ENCODE assay signal across 17 cellular contexts in the genomic region with DNA sequence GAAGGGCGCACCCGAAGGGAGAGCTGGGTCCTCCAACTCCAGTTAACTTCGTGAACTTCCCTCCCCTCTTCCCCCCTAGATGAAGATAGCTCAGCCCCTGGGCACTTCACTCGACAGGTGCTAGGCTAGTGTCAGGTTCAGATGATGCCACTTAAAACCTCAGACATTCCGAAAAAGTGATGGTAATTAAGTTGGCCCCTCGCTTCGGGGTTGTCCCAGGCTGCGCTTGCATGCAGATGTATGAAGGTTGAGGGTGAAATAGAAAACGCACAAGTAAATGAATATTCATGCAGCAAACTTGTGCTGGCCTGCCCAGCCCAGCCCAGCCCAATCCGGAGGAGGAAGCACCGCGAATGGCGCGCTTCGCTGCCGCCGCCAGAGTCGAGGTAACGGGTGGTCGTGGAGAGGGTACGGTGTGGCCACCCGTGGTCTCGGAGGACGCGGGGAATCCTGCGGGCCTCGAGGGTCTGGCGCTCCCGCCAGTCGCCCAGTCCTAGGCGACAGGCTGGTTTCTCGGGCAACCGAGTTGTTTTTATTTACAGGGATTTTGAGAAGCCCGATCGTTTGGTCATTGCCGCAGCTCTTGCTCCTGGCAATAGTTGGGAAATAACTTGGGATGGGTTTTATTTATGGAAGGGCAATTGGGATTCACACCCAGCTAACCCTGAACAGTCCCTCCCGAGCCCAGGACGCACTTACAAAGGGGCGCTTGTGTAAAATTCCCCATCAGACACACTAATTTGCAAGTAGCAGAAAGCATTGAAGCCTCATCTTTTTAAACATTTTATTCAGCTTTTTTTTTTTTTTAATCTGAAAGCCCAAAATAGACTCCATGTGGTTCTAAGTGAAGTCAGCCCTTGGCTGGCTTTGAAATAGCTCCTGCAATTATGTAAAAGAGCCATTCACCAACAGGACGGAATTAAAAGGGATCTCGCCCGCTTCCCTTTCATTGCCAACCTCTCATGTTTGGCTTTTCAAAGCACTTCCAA. TPM values are rescaled to one million over a fixed set of nuclear protein-coding genes. Genes with fewer than 3 reads are reported as not detected.
A peak's percentile ranks its signal among the peaks of the same experiment; 100 is the strongest.
DNase-seq lines count a peak whose midpoint lies in the region; ATAC-seq and TF ChIP-seq lines count a peak whose summit lies in the region.
"Had no signal": no experiment of that assay in that cellular context is flagged by ENCODE, and none has a peak within 500 bp of the region (broad histone marks: within the 10 kb centered on the region; RNA-seq: fewer than 3 reads in every experiment).

No MANE protein-coding gene starts in this region.

- CTCF ChIA-PET in CD8-positive, alpha-beta memory T cell (lab: Charles Lee) = interaction anchor here (0.7 kb wide), 1 partner anchor 1217 kb away, joined by 3 read pairs; no protein-coding TSS in a partner anchor

- H3K4me3 ChIP-seq in CD8-positive, alpha-beta memory T cell (ENCODE audit: low read length) = no peak overlapping the region
- H3K4me3 ChIP-seq: gastroesophageal sphincter had no signal

- H3K27me3 ChIP-seq in CD8-positive, alpha-beta memory T cell (ENCODE audit: insufficient read depth, low read length, poor library complexity, severe bottlenecking) = peaks cover 30% of the 10 kb centered on the region

- peak overlapping the region in 3 of 5 experiments; percentile 48 to 91 (median 49) for H3K27ac Mint-ChIP-seq in brain
- H3K27ac Mint-ChIP-seq in CD8-positive, alpha-beta memory T cell = peak overlapping the region in 1 of 8 donors; percentile 36
- H3K27ac Mint-ChIP-seq: activated naive CD8-positive, alpha-beta T cell treated with anti-CD3 and anti-CD28 coated beads, Interleukin-2, amount 50 U/mL, for 24 hours had no signal

- DNase-seq in cardiac septum (ENCODE audit: low spot score) (peak; percentile 57), left ventricle myocardium superior (no peak), medulla oblongata (ENCODE audit: extremely low spot score) (peak; percentile 74)
- no peak for DNase-seq in CD8-positive, alpha-beta memory T cell
- DNase-seq: activated CD8-positive, alpha-beta memory T cell treated with anti-CD3 and anti-CD28 coated beads for 24 hours; activated naive CD8-positive, alpha-beta T cell treated with anti-CD3 and anti-CD28 coated beads, Interleukin-2, amount 50 U/mL, for 24 hours; GDM1; Karpas-422; NCI-H2107; stimulated activated CD4-positive, alpha-beta T cell treated with anti-CD3 and anti-CD28 coated beads, Interleukin-1b, Interleukin-23, amount 100 ng/mL, for 48 hours had no signal

- H3K9me3 ChIP-seq in CD8-positive, alpha-beta memory T cell (ENCODE audit: low read length) = no peaks in the 10 kb centered on the region
- H3K9me3 ChIP-seq: gastroesophageal sphincter had no signal

- intact Hi-C loops in cardiac septum (cut with DNase I) (no loop called here), left ventricle myocardium superior (cut with micrococcal nuclease) (loop anchor here (5.0 kb wide), 1 partner anchor 394 kb away; no protein-coding TSS in a partner anchor)

- POLR2A ChIA-PET in CD8-positive, alpha-beta memory T cell (lab: Charles Lee) = no interaction called here

- H3K27ac ChIP-seq in CD8-positive, alpha-beta memory T cell (ENCODE audit: low read depth, low read length) = no peak overlapping the region
- H3K27ac ChIP-seq: gastroesophageal sphincter had no signal

- H3K4me1 Mint-ChIP-seq in brain = peaks cover 51% of the 10 kb centered on the region
- H3K4me1 Mint-ChIP-seq in CD8-positive, alpha-beta memory T cell = peaks cover 5 to 8% (median 6%) of the 10 kb centered on the region in 3 donors

- peaks cover 98% of the 10 kb centered on the region for H3K27me3 Mint-ChIP-seq in brain
- peaks cover 60 to 68% of the 10 kb centered on the region in 2 donors for H3K27me3 Mint-ChIP-seq in CD8-positive, alpha-beta memory T cell

- peaks cover 0 to 18% (median 7%) of the 10 kb centered on the region in 5 experiments for H3K9me3 Mint-ChIP-seq in brain
- H3K9me3 Mint-ChIP-seq in CD8-positive, alpha-beta memory T cell = peaks cover 0 to 3% (median 0%) of the 10 kb centered on the region in 5 donors
- H3K9me3 Mint-ChIP-seq: activated naive CD8-positive, alpha-beta T cell treated with anti-CD3 and anti-CD28 coated beads, Interleukin-2, amount 50 U/mL, for 24 hours had no signal

- no peak for TF ChIP-seq CTCF in brain (conservative IDR thresholded peaks at IDR 0.05)

- H3K4me1 ChIP-seq in CD8-positive, alpha-beta memory T cell (ENCODE audit: insufficient read depth, low read length) = no peaks in the 10 kb centered on the region

- no peaks in the 10 kb centered on the region for H3K36me3 ChIP-seq in CD8-positive, alpha-beta memory T cell (ENCODE audit: insufficient read depth, low read length)
- H3K36me3 ChIP-seq: gastroesophageal sphincter had no signal

- ATAC-seq in left ventricle myocardium superior (no peak), GM18909 (IDR thresholded peaks at IDR 0.05; ENCODE audit: poor library complexity, unreplicated experiment) (no peak), GM19023 (IDR thresholded peaks at IDR 0.05; ENCODE audit: unreplicated experiment) (no peak), HG02938 (IDR thresholded peaks at IDR 0.05; ENCODE audit: unreplicated experiment) (no peak)
- ATAC-seq: activated naive CD8-positive, alpha-beta T cell treated with anti-CD3 and anti-CD28 coated beads, Interleukin-2, amount 50 U/mL, for 24 hours; gastroesophageal sphincter had no signal

- no peaks in the 10 kb centered on the region for H3K36me3 Mint-ChIP-seq in brain
- no peaks in the 10 kb centered on the region for H3K36me3 Mint-ChIP-seq in CD8-positive, alpha-beta memory T cell

- peak overlapping the region; percentile 46 to 81 (median 77) for H3K4me3 Mint-ChIP-seq in brain
- peak overlapping the region in 1 of 7 donors; percentile 13 for H3K4me3 Mint-ChIP-seq in CD8-positive, alpha-beta memory T cell
- H3K4me3 Mint-ChIP-seq: activated naive CD8-positive, alpha-beta T cell treated with anti-CD3 and anti-CD28 coated beads, Interleukin-2, amount 50 U/mL, for 24 hours had no signal

RNA-seq across cellular contexts. Expression of gene GBX2, which starts 3.3 kb away (rescaled TPM):
- total RNA-seq in cardiac septum (not detected), left ventricle myocardium superior (not detected)
- not detected for polyA plus RNA-seq in brain (ENCODE audit: insufficient read depth, low read depth, low replicate concordance)
- not detected for total RNA-seq in CD8-positive, alpha-beta memory T cell
- not detected for polyA plus RNA-seq in CD8-positive, alpha-beta memory T cell
- total RNA-seq: gastroesophageal sphincter, liver, posterior vena cava had no signal
- polyA plus RNA-seq: liver had no signal

Comparison
In these comparisons a context has a peak if more than half of its experiments do, and no peak if none do; other contexts are left out.
1. DNase-seq: peak in cardiac septum (single experiment) and medulla oblongata (single experiment); none in left ventricle myocardium superior (single experiment) and CD8-positive, alpha-beta memory T cell (0 of 5).